In genomic region chr11:65777821-65778361, GRCh38 we compare ENCODE assay signal across 15 cellular contexts. TPM values are rescaled to one million over a fixed set of nuclear protein-coding genes. Genes with fewer than 3 reads are reported as not detected.
DNase-seq lines count a peak whose midpoint lies in the region; ATAC-seq and TF ChIP-seq lines count a peak whose summit lies in the region.
"Had no signal": no experiment of that assay in that cellular context is flagged by ENCODE, and none has a peak within 500 bp of the region (broad histone marks: within the 10 kb centered on the region; RNA-seq: fewer than 3 reads in every experiment).

No MANE protein-coding gene starts in this region.

- intact Hi-C loops in lower lobe of right lung (cut with DNase I), result no loop called here

- H3K27me3 ChIP-seq in lower lobe of right lung (ENCODE audit: low read depth) (no peaks in the 10 kb centered on the region), suprapubic skin (no peaks in the 10 kb centered on the region)
- H3K27me3 ChIP-seq: right atrium auricular region, SJSA1 had no signal

- no peaks in the 10 kb centered on the region for H3K9me3 ChIP-seq in lower lobe of right lung
- H3K9me3 ChIP-seq in suprapubic skin, result no peaks in the 10 kb centered on the region
- H3K9me3 ChIP-seq: right atrium auricular region had no signal

- no peak for TF ChIP-seq POLR2A in suprapubic skin (IDR thresholded peaks at IDR 0.05)

- H3K27ac Mint-ChIP-seq in activated naive CD8-positive, alpha-beta T cell treated with anti-CD3 and anti-CD28 coated beads for 36 hours, result no peak overlapping the region

- in situ Hi-C loops in ACHN (cut with HindIII; ENCODE audit: low pct_ligation_motif_present, low pct_unique_long_range_greater_than_20kb, low sequenced_read_pairs), result no loop called here

- peaks cover 7% of the 10 kb centered on the region for H3K36me3 Mint-ChIP-seq in activated naive CD8-positive, alpha-beta T cell treated with anti-CD3 and anti-CD28 coated beads for 36 hours

- no peaks in the 10 kb centered on the region for H3K9me3 Mint-ChIP-seq in activated naive CD8-positive, alpha-beta T cell treated with anti-CD3 and anti-CD28 coated beads for 36 hours
- H3K9me3 Mint-ChIP-seq: naive thymus-derived CD4-positive, alpha-beta T cell had no signal

- H3K27ac ChIP-seq in lower lobe of right lung, result no peak overlapping the region
- H3K27ac ChIP-seq in suprapubic skin, result no peak overlapping the region
- H3K27ac ChIP-seq: right atrium auricular region, SJSA1 had no signal

- peaks cover 2% of the 10 kb centered on the region for H3K27me3 Mint-ChIP-seq in activated naive CD8-positive, alpha-beta T cell treated with anti-CD3 and anti-CD28 coated beads for 36 hours

- H3K4me1 ChIP-seq in lower lobe of right lung (peaks cover 60% of the 10 kb centered on the region), suprapubic skin (peaks cover 60% of the 10 kb centered on the region)

- no peak for ATAC-seq in lower lobe of right lung
- no peak for ATAC-seq in GM21619 (IDR thresholded peaks at IDR 0.05; ENCODE audit: unreplicated experiment)
- ATAC-seq: naive thymus-derived CD4-positive, alpha-beta T cell had no signal

- H3K36me3 ChIP-seq in lower lobe of right lung (peaks cover 36% of the 10 kb centered on the region), suprapubic skin (peaks cover 22% of the 10 kb centered on the region)

- TF ChIP-seq EP300 in suprapubic skin (IDR thresholded peaks at IDR 0.05), result no peak

- peak overlapping the region; percentile 73 for H3K4me3 ChIP-seq in lower lobe of right lung
- H3K4me3 ChIP-seq in suprapubic skin, result no peak overlapping the region
- H3K4me3 ChIP-seq: right atrium auricular region, SJSA1 had no signal

- TF ChIP-seq CTCF in lower lobe of right lung (IDR thresholded peaks at IDR 0.05), result no peak
- no peak for TF ChIP-seq CTCF in suprapubic skin (IDR thresholded peaks at IDR 0.05)

- peak; percentile 56 for DNase-seq in activated CD8-positive, alpha-beta memory T cell treated with anti-CD3 and anti-CD28 coated beads for 24 hours
- DNase-seq in activated CD8-positive, alpha-beta memory T cell treated with anti-CD3 and anti-CD28 coated beads, Interleukin-2, amount 50 U/mL, for 4 hours, result no peak
- DNase-seq in activated naive CD8-positive, alpha-beta T cell treated with anti-CD3 and anti-CD28 coated beads for 36 hours, result no peak
- DNase-seq in lower lobe of right lung (no peak), suprapubic skin (ENCODE audit: low spot score in 2 of 2) (peak; percentile 67 to 76), ACHN (no peak)
- no peak for DNase-seq in activated naive CD4-positive, alpha-beta T cell (lab: John Stamatoyannopoulos, UW)
- DNase-seq: COR-L47; GF-D8; NCI-H1105 treated with DMSO at 0.1 percent for 48 hours; stimulated activated CD4-positive, alpha-beta T cell treated with anti-CD3 and anti-CD28 coated beads, Interleukin-4, amount 100 ng/mL, for 24 hours had no signal

- peak overlapping the region; percentile 10 for H3K4me3 Mint-ChIP-seq in activated naive CD8-positive, alpha-beta T cell treated with anti-CD3 and anti-CD28 coated beads for 36 hours

- peaks cover 34% of the 10 kb centered on the region for H3K4me1 Mint-ChIP-seq in activated naive CD8-positive, alpha-beta T cell treated with anti-CD3 and anti-CD28 coated beads for 36 hours

- WGBS in suprapubic skin, result 94% methylated on average over 11 of the region's 23 CpGs

RNA-seq across cellular contexts. Expression of gene AP5B1, which starts 2.9 kb away (rescaled TPM):
- total RNA-seq in activated naive CD8-positive, alpha-beta T cell treated with anti-CD3 and anti-CD28 coated beads for 36 hours, result 10 to 100 TPM; 20.4 to 20.6 TPM
- 46.3 TPM for total RNA-seq in lower lobe of right lung
- 10 to 100 TPM; 26.3 to 55.9 (median 38.1) TPM for total RNA-seq in suprapubic skin

RNA-seq across cellular contexts. Expression of gene OVOL1, which starts 9.0 kb away (rescaled TPM):
- under 1 TPM; 0.42 to 0.45 TPM for total RNA-seq in activated naive CD8-positive, alpha-beta T cell treated with anti-CD3 and anti-CD28 coated beads for 36 hours
- total RNA-seq in lower lobe of right lung (0.89 TPM), suprapubic skin (100 to 1,000 TPM in 2 of 4 donors, 10 to 100 TPM in 2; 64.4 to 196 (median 121) TPM)
- total RNA-seq: naive thymus-derived CD4-positive, alpha-beta T cell; right atrium auricular region; SJSA1 had no signal

RNA-seq across cellular contexts. Expression of gene SNX32, which starts 55.9 kb away (rescaled TPM):
- total RNA-seq in activated naive CD8-positive, alpha-beta T cell treated with anti-CD3 and anti-CD28 coated beads for 36 hours, result 1 to 10 TPM; 2.4 to 3.3 TPM
- total RNA-seq in lower lobe of right lung (0.47 TPM), suprapubic skin (1 to 10 TPM in 1 of 4 donors, under 1 TPM in 1, not detected in 2; 0.76 to 1.1 TPM)

RNA-seq across cellular contexts. Expression of gene RNASEH2C, which starts 57.3 kb away (rescaled TPM):
- 100 to 1,000 TPM; 104 to 108 TPM for total RNA-seq in activated naive CD8-positive, alpha-beta T cell treated with anti-CD3 and anti-CD28 coated beads for 36 hours
- 44.4 TPM for total RNA-seq in lower lobe of right lung
- total RNA-seq in suprapubic skin, result 10 to 100 TPM; 24.5 to 53.8 (median 33.7) TPM

Comparison
In these comparisons a context has a peak if more than half of its experiments do, and no peak if none do; other contexts are left out.
1. DNase-seq: peak in activated CD8-positive, alpha-beta memory T cell treated with anti-CD3 and anti-CD28 coated beads for 24 hours (single experiment) and suprapubic skin (2 of 2); none in activated CD8-positive, alpha-beta memory T cell treated with anti-CD3 and anti-CD28 coated beads, Interleukin-2, amount 50 U/mL, for 4 hours (single experiment), activated naive CD8-positive, alpha-beta T cell treated with anti-CD3 and anti-CD28 coated beads for 36 hours (single experiment), lower lobe of right lung (single experiment), activated naive CD4-positive, alpha-beta T cell (0 of 4) and ACHN (single experiment).
2. RNA of gene OVOL1, which starts 9.0 kb away (total RNA-seq): 64.4 to 196 TPM in suprapubic skin; 0.89 TPM in lower lobe of right lung (single experiment) and 0.42 to 0.45 TPM in activated naive CD8-positive, alpha-beta T cell treated with anti-CD3 and anti-CD28 coated beads for 36 hours; every median in the first group is over 10 times any median in the second.